Comparison of ENCODE assay signal across 13 cellular contexts in the genomic region with DNA sequence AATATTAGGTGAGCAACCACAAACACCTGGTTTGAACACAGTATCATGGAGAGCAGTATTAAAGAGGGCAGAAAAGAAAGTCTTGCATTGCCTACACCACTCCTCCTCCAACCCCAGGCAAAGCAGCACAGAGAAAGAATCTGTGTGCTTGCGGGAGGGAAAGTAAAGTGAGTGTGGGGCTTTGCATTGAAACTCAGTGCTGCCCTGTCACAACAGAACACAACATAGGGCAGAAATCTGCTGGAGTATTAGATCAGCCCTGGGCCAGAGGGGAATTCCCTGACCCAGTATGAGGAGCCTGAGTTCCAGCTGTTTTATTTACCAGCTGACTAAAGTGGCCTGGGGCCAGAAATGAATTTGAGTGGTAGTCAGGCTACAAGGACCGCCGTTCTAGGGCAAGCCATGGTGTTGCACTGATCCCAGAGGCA.
DNase-seq lines count a peak whose midpoint lies in the region; ATAC-seq and TF ChIP-seq lines count a peak whose summit lies in the region.
"Had no signal": no experiment of that assay in that cellular context is flagged by ENCODE, and none has a peak within 500 bp of the region (broad histone marks: within the 10 kb centered on the region; RNA-seq: fewer than 3 reads in every experiment).

No MANE protein-coding gene starts in this region.

- WGBS in sigmoid colon, 2 donors, result 62 to 65% methylated on average over 3 of the region's 3 CpGs
- WGBS in suprapubic skin, result 34% methylated on average over 3 of the region's 3 CpGs
- 29 to 40% methylated on average over 3 of the region's 3 CpGs for WGBS in tibial nerve, 2 donors

- TF ChIP-seq CTCF in AG10803 (conservative IDR thresholded peaks at IDR 0.05; ENCODE audit: low read length) (no peak), foreskin keratinocyte (conservative IDR thresholded peaks at IDR 0.05) (no peak), sigmoid colon (IDR thresholded peaks at IDR 0.05) (no peak), suprapubic skin (IDR thresholded peaks at IDR 0.05) (no peak), tibial nerve (IDR thresholded peaks at IDR 0.05) (no peak)

- no peaks in the 10 kb centered on the region for H3K36me3 Mint-ChIP-seq in activated naive CD4-positive, alpha-beta T cell treated with anti-CD3 and anti-CD28 coated beads, Interleukin-2, amount 10 ng/mL, durations not matched to agents 7 days and 5 days

- intact Hi-C loops in sigmoid colon (cut with DNase I), result no loop called here

- H3K4me1 Mint-ChIP-seq in activated naive CD4-positive, alpha-beta T cell treated with anti-CD3 and anti-CD28 coated beads, Interleukin-2, amount 10 ng/mL, durations not matched to agents 7 days and 5 days, result no peaks in the 10 kb centered on the region

- peaks cover 3% of the 10 kb centered on the region for H3K4me1 ChIP-seq in SJCRH30
- no peaks in the 10 kb centered on the region for H3K4me1 ChIP-seq in foreskin keratinocyte
- H3K4me1 ChIP-seq in sigmoid colon, result peaks cover 0 to 2% (median 0%) of the 10 kb centered on the region in 4 donors
- no peaks in the 10 kb centered on the region for H3K4me1 ChIP-seq in suprapubic skin
- H3K4me1 ChIP-seq in tibial nerve, result no peaks in the 10 kb centered on the region
- H3K4me1 ChIP-seq: lower lobe of right lung had no signal

- ATAC-seq in HG02763 (IDR thresholded peaks at IDR 0.05; ENCODE audit: unreplicated experiment), result peak; percentile 42
- ATAC-seq in foreskin keratinocyte, result peak; percentile 70

- H3K9me3 ChIP-seq in SJCRH30 (replicated peaks), result no peaks in the 10 kb centered on the region
- peaks cover 0 to 2% (median 0%) of the 10 kb centered on the region in 4 donors for H3K9me3 ChIP-seq in sigmoid colon
- H3K9me3 ChIP-seq in suprapubic skin, result no peaks in the 10 kb centered on the region
- no peaks in the 10 kb centered on the region for H3K9me3 ChIP-seq in tibial nerve
- H3K9me3 ChIP-seq: lower lobe of right lung had no signal

- CTCF ChIA-PET in activated naive CD4-positive, alpha-beta T cell treated with anti-CD3 and anti-CD28 coated beads, Interleukin-2, amount 10 ng/mL, durations not matched to agents 7 days and 5 days (lab: Charles Lee), result no interaction called here

- H3K4me3 ChIP-seq in AG10803 (ENCODE audit: low read length), result no peak overlapping the region
- H3K4me3 ChIP-seq in SJCRH30, result no peak overlapping the region
- no peak overlapping the region for H3K4me3 ChIP-seq in sigmoid colon
- no peak overlapping the region for H3K4me3 ChIP-seq in suprapubic skin
- H3K4me3 ChIP-seq in tibial nerve, result no peak overlapping the region
- H3K4me3 ChIP-seq: lower lobe of right lung had no signal

- no peaks in the 10 kb centered on the region for H3K27me3 Mint-ChIP-seq in activated naive CD4-positive, alpha-beta T cell treated with anti-CD3 and anti-CD28 coated beads, Interleukin-2, amount 10 ng/mL, durations not matched to agents 7 days and 5 days

- H3K4me3 Mint-ChIP-seq in activated naive CD4-positive, alpha-beta T cell treated with anti-CD3 and anti-CD28 coated beads, Interleukin-2, amount 10 ng/mL, durations not matched to agents 7 days and 5 days, result no peak overlapping the region

- H3K27ac ChIP-seq in SJCRH30 (no peak overlapping the region; the same call in 1 of the 2 replicates), foreskin keratinocyte (no peak overlapping the region), sigmoid colon (no peak overlapping the region), suprapubic skin (no peak overlapping the region), tibial nerve (no peak overlapping the region)
- H3K27ac ChIP-seq: lower lobe of right lung had no signal

- TF ChIP-seq POLR2A in sigmoid colon (IDR thresholded peaks at IDR 0.05), result no peak
- no peak for TF ChIP-seq POLR2A in suprapubic skin (IDR thresholded peaks at IDR 0.05)
- TF ChIP-seq POLR2A in tibial nerve (IDR thresholded peaks at IDR 0.05), result no peak

- H3K36me3 ChIP-seq in SJCRH30 (no peaks in the 10 kb centered on the region), sigmoid colon (no peaks in the 10 kb centered on the region), suprapubic skin (no peaks in the 10 kb centered on the region), tibial nerve (no peaks in the 10 kb centered on the region)
- H3K36me3 ChIP-seq: lower lobe of right lung had no signal

- DNase-seq in AG10803 (ENCODE audit: low read depth), result peak; percentile 5
- DNase-seq in SJCRH30, result peak; percentile 39 to 62
- DNase-seq in foreskin keratinocyte, result peak; percentile 4 to 42
- no peak for DNase-seq in activated naive CD4-positive, alpha-beta T cell treated with anti-CD3 and anti-CD28 coated beads, Interleukin-2, amount 10 ng/mL, durations not matched to agents 7 days and 5 days
- no peak for DNase-seq in sigmoid colon
- no peak for DNase-seq in suprapubic skin (ENCODE audit: low spot score in 2 of 2)
- no peak for DNase-seq in tibial nerve (ENCODE audit: low spot score in 2 of 2)
- DNase-seq: activated CD4-positive, alpha-beta T cell treated with anti-CD3 and anti-CD28 coated beads, Interleukin-2, amount 50 U/mL, for 1 hour; cortex of kidney; glutamatergic neuron; lower lobe of right lung; NCI-H510A treated with DMSO at 0.1 percent for 48 hours had no signal

- no peak overlapping the region for H3K27ac Mint-ChIP-seq in activated naive CD4-positive, alpha-beta T cell treated with anti-CD3 and anti-CD28 coated beads, Interleukin-2, amount 10 ng/mL, durations not matched to agents 7 days and 5 days

- H3K27me3 ChIP-seq in SJCRH30 (no peaks in the 10 kb centered on the region), foreskin keratinocyte (no peaks in the 10 kb centered on the region), sigmoid colon (no peaks in the 10 kb centered on the region), suprapubic skin (no peaks in the 10 kb centered on the region), tibial nerve (no peaks in the 10 kb centered on the region)

- peaks cover 3% of the 10 kb centered on the region for H3K9me3 Mint-ChIP-seq in activated naive CD4-positive, alpha-beta T cell treated with anti-CD3 and anti-CD28 coated beads, Interleukin-2, amount 10 ng/mL, durations not matched to agents 7 days and 5 days

- TF ChIP-seq EP300 in sigmoid colon (IDR thresholded peaks at IDR 0.05) (no peak), suprapubic skin (IDR thresholded peaks at IDR 0.05) (no peak), tibial nerve (IDR thresholded peaks at IDR 0.05) (no peak)

Comparison
In these comparisons a context has a peak if more than half of its experiments do, and no peak if none do; other contexts are left out.
1. DNase-seq: peak in AG10803 (single experiment), SJCRH30 (2 of 2) and foreskin keratinocyte (2 of 2); none in activated naive CD4-positive, alpha-beta T cell treated with anti-CD3 and anti-CD28 coated beads, Interleukin-2, amount 10 ng/mL, durations not matched to agents 7 days and 5 days (single experiment), sigmoid colon (single experiment), suprapubic skin (0 of 2) and tibial nerve (0 of 2).